Comparison of ENCODE assay signal across 13 cellular contexts in the genomic region with DNA sequence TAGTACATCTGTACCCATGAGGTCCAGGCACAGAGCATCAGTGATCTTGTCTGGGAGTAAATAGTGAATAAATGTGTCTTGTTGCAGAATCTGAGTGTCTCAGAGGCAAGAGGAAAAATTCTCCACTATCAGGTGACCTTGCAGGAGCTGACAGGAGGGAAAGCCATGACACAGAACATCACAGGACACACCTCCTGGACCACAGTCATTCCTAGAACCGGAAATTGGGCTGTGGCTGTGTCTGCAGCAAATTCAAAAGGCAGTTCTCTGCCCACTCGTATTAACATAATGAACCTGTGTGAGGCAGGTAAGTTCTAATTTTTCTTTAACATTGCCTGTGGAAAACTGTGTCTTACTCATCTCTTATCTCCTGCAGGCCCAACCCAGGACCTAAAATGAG. TPM values are rescaled to one million over a fixed set of nuclear protein-coding genes. Genes with fewer than 3 reads are reported as not detected.
DNase-seq lines count a peak whose midpoint lies in the region; ATAC-seq lines count a peak whose summit lies in the region.
"Had no signal": no experiment of that assay in that cellular context is flagged by ENCODE, and none has a peak within 500 bp of the region (broad histone marks: within the 10 kb centered on the region; RNA-seq: fewer than 3 reads in every experiment).

No MANE protein-coding gene starts in this region.

- ATAC-seq in GM18502 (IDR thresholded peaks at IDR 0.05; ENCODE audit: poor library complexity, unreplicated experiment) = peak; percentile 85
- peak; percentile 64 for ATAC-seq in GM19035 (IDR thresholded peaks at IDR 0.05; ENCODE audit: unreplicated experiment)
- ATAC-seq in HG03025 (IDR thresholded peaks at IDR 0.05; ENCODE audit: low FRiP score, unreplicated experiment) = peak; percentile 73
- peak; percentile 67 to 82 for ATAC-seq in activated T-cell treated with anti-CD3 and anti-CD28 coated beads, Interleukin-2, amount 50 U/mL, for 72 hours (replicated peaks in 1 of 2)

- peaks cover 16 to 37% of the 10 kb centered on the region in 2 donors for H3K36me3 Mint-ChIP-seq in activated T-cell treated with anti-CD3 and anti-CD28 coated beads, Interleukin-2, amount 50 U/mL, for 72 hours (ENCODE audit: insufficient read depth in 2 of 2)
- H3K36me3 Mint-ChIP-seq in immature natural killer cell = peaks cover 10 to 29% (median 26%) of the 10 kb centered on the region in 3 donors

- H3K9me3 Mint-ChIP-seq in activated T-cell treated with anti-CD3 and anti-CD28 coated beads, Interleukin-2, amount 50 U/mL, for 72 hours = no peaks in the 10 kb centered on the region
- H3K9me3 Mint-ChIP-seq in immature natural killer cell = no peaks in the 10 kb centered on the region

- DNase-seq in activated T-cell treated with anti-CD3 and anti-CD28 coated beads, Interleukin-2, amount 50 U/mL, for 72 hours = peak; percentile 39 to 53
- no peak for DNase-seq in occipital lobe (lab: John Stamatoyannopoulos, UW)
- no peak for DNase-seq in hypothalamus (lab: John Stamatoyannopoulos, UW)
- DNase-seq in NCI-H774 (lab: John Stamatoyannopoulos, UW) = no peak
- no peak for DNase-seq in immature natural killer cell
- DNase-seq: dorsolateral prefrontal cortex, NCI-H226 had no signal

- peak overlapping the region; percentile 63 for H3K27ac Mint-ChIP-seq in activated T-cell treated with anti-CD3 and anti-CD28 coated beads, Interleukin-2, amount 50 U/mL, for 72 hours
- peak overlapping the region in 3 of 6 donors; percentile 36 to 55 (median 37) for H3K27ac Mint-ChIP-seq in immature natural killer cell
- H3K27ac Mint-ChIP-seq: progenitor cell of endocrine pancreas had no signal

- H3K4me3 Mint-ChIP-seq in activated T-cell treated with anti-CD3 and anti-CD28 coated beads, Interleukin-2, amount 50 U/mL, for 72 hours = peak overlapping the region in 1 of 2 donors; percentile 41
- no peak overlapping the region for H3K4me3 Mint-ChIP-seq in immature natural killer cell

- H3K27me3 Mint-ChIP-seq in activated T-cell treated with anti-CD3 and anti-CD28 coated beads, Interleukin-2, amount 50 U/mL, for 72 hours (ENCODE audit: low read depth) = no peaks in the 10 kb centered on the region
- peaks cover 0 to 4% (median 2%) of the 10 kb centered on the region in 3 donors for H3K27me3 Mint-ChIP-seq in immature natural killer cell (ENCODE audit: low read depth in 3 of 3)
- H3K27me3 Mint-ChIP-seq: progenitor cell of endocrine pancreas had no signal

- H3K4me1 Mint-ChIP-seq in activated T-cell treated with anti-CD3 and anti-CD28 coated beads, Interleukin-2, amount 50 U/mL, for 72 hours (ENCODE audit: low read depth) = peaks cover 51% of the 10 kb centered on the region
- H3K4me1 Mint-ChIP-seq in immature natural killer cell = peaks cover 0 to 23% of the 10 kb centered on the region in 2 donors

RNA-seq across cellular contexts. Expression of a gene that starts 43.1 kb away (rescaled TPM):
- 100 to 1,000 TPM; 128 to 136 TPM for total RNA-seq in activated T-cell treated with anti-CD3 and anti-CD28 coated beads, Interleukin-2, amount 50 U/mL, for 72 hours
- 12.2 TPM for total RNA-seq in occipital lobe
- polyA plus RNA-seq in immature natural killer cell = 10 to 100 TPM; 33.3 to 68.1 (median 40.5) TPM
- total RNA-seq: LHCN-M2, progenitor cell of endocrine pancreas, RPMI7951 had no signal

Comparison
In these comparisons a context has a peak if more than half of its experiments do, and no peak if none do; other contexts are left out.
1. DNase-seq: peak in activated T-cell treated with anti-CD3 and anti-CD28 coated beads, Interleukin-2, amount 50 U/mL, for 72 hours (2 of 2); none in occipital lobe (single experiment), hypothalamus (0 of 51), NCI-H774 (single experiment) and immature natural killer cell (0 of 3).
2. Peak in every context shown above with its lines, with median percentiles within 50 percentile points of each other: ATAC-seq.